In genomic region chr2:241615522-241616052, GRCh38 we compare ENCODE assay signal across 22 cellular contexts. TPM values are rescaled to one million over a fixed set of nuclear protein-coding genes. Genes with fewer than 3 reads are reported as not detected.
DNase-seq lines count a peak whose midpoint lies in the region; ATAC-seq and TF ChIP-seq lines count a peak whose summit lies in the region.
"Had no signal": no experiment of that assay in that cellular context is flagged by ENCODE, and none has a peak within 500 bp of the region (broad histone marks: within the 10 kb centered on the region; RNA-seq: fewer than 3 reads in every experiment).

No MANE protein-coding gene starts in this region.

- peak overlapping the region; percentile 57 for H3K27ac Mint-ChIP-seq in T-helper 2 cell treated with Interferon-gamma antibody and Interleukin-4, amounts not matched to agents 5 μg/mL and 100 μg/mL, for 36 hours
- H3K27ac Mint-ChIP-seq in activated T-helper 2 cell treated with anti-CD3 and anti-CD28 coated beads, Interferon-gamma antibody, Interleukin-2, Interleukin-4, amounts not matched to agents 10 μg/mL and 5 μg/mL and 100 μg/mL, durations not matched to agents 14 hours and 24 hours and 36 hours = peak overlapping the region; percentile 44
- H3K27ac Mint-ChIP-seq in stimulated activated naive B cell treated with anti-CD40 and anti-IgM and Interleukin-4, amounts not matched to agents 10 μg/mL and 1 μg/mL and 100 μg/mL, for 72 hours = peak overlapping the region; percentile 79

- no peaks in the 10 kb centered on the region for H3K27me3 Mint-ChIP-seq in T-helper 2 cell treated with Interferon-gamma antibody and Interleukin-4, amounts not matched to agents 5 μg/mL and 100 μg/mL, for 36 hours (ENCODE audit: low read depth)
- no peaks in the 10 kb centered on the region for H3K27me3 Mint-ChIP-seq in activated T-helper 2 cell treated with anti-CD3 and anti-CD28 coated beads, Interferon-gamma antibody, Interleukin-2, Interleukin-4, amounts not matched to agents 10 μg/mL and 5 μg/mL and 100 μg/mL, durations not matched to agents 14 hours and 24 hours and 36 hours (ENCODE audit: low read depth)
- no peaks in the 10 kb centered on the region for H3K27me3 Mint-ChIP-seq in stimulated activated naive B cell treated with anti-CD40 and anti-IgM and Interleukin-4, amounts not matched to agents 10 μg/mL and 1 μg/mL and 100 μg/mL, for 72 hours

- H3K27ac ChIP-seq in right atrium auricular region = peak overlapping the region; percentile 59 to 67
- H3K27ac ChIP-seq: body of pancreas, foreskin keratinocyte, tibial nerve had no signal

- intact Hi-C loops in left ventricle myocardium superior (cut with micrococcal nuclease) = no loop called here
- intact Hi-C loops in activated T-helper 2 cell treated with anti-CD3 and anti-CD28 coated beads, Interferon-gamma antibody, Interleukin-2, Interleukin-4, amounts not matched to agents 10 μg/mL and 5 μg/mL and 100 μg/mL, durations not matched to agents 14 hours and 24 hours and 36 hours (cut with micrococcal nuclease) = loop anchor here (2.0 kb wide), 1 partner anchor 21 kb away; the partner anchor contains the start of genes ATG4B and THAP4

- H3K4me3 Mint-ChIP-seq in T-helper 2 cell treated with Interferon-gamma antibody and Interleukin-4, amounts not matched to agents 5 μg/mL and 100 μg/mL, for 36 hours = peak overlapping the region; percentile 67
- peak overlapping the region; percentile 6 for H3K4me3 Mint-ChIP-seq in activated T-helper 2 cell treated with anti-CD3 and anti-CD28 coated beads, Interferon-gamma antibody, Interleukin-2, Interleukin-4, amounts not matched to agents 10 μg/mL and 5 μg/mL and 100 μg/mL, durations not matched to agents 14 hours and 24 hours and 36 hours (ENCODE audit: low read depth)
- H3K4me3 Mint-ChIP-seq in stimulated activated naive B cell treated with anti-CD40 and anti-IgM and Interleukin-4, amounts not matched to agents 10 μg/mL and 1 μg/mL and 100 μg/mL, for 72 hours = peak overlapping the region in 1 of 2 donors; percentile 62

- H3K36me3 ChIP-seq in right atrium auricular region = no peaks in the 10 kb centered on the region

- no peak for TF ChIP-seq CTCF in right atrium auricular region (IDR thresholded peaks at IDR 0.05)

- no peak for ATAC-seq in left ventricle myocardium superior
- no peak for ATAC-seq in stimulated activated naive B cell treated with anti-CD40 and anti-IgM and Interleukin-4, amounts not matched to agents 10 μg/mL and 1 μg/mL and 100 μg/mL, for 72 hours (replicated peaks)
- ATAC-seq: body of pancreas, foreskin keratinocyte had no signal

- no peaks in the 10 kb centered on the region for H3K27me3 ChIP-seq in right atrium auricular region
- H3K27me3 ChIP-seq: body of pancreas, foreskin keratinocyte, stomach, tibial nerve had no signal

- peaks cover 16% of the 10 kb centered on the region for H3K4me1 Mint-ChIP-seq in T-helper 2 cell treated with Interferon-gamma antibody and Interleukin-4, amounts not matched to agents 5 μg/mL and 100 μg/mL, for 36 hours (ENCODE audit: low read depth)
- H3K4me1 Mint-ChIP-seq in activated T-helper 2 cell treated with anti-CD3 and anti-CD28 coated beads, Interferon-gamma antibody, Interleukin-2, Interleukin-4, amounts not matched to agents 10 μg/mL and 5 μg/mL and 100 μg/mL, durations not matched to agents 14 hours and 24 hours and 36 hours (ENCODE audit: low read depth) = peaks cover 30% of the 10 kb centered on the region
- H3K4me1 Mint-ChIP-seq in stimulated activated naive B cell treated with anti-CD40 and anti-IgM and Interleukin-4, amounts not matched to agents 10 μg/mL and 1 μg/mL and 100 μg/mL, for 72 hours = peaks cover 26 to 34% of the 10 kb centered on the region in 2 donors

- H3K4me1 ChIP-seq in right atrium auricular region = peaks cover 0 to 48% of the 10 kb centered on the region in 2 donors
- H3K4me1 ChIP-seq: foreskin keratinocyte had no signal

- no peaks in the 10 kb centered on the region for H3K9me3 Mint-ChIP-seq in T-helper 2 cell treated with Interferon-gamma antibody and Interleukin-4, amounts not matched to agents 5 μg/mL and 100 μg/mL, for 36 hours
- peaks cover 4% of the 10 kb centered on the region for H3K9me3 Mint-ChIP-seq in activated T-helper 2 cell treated with anti-CD3 and anti-CD28 coated beads, Interferon-gamma antibody, Interleukin-2, Interleukin-4, amounts not matched to agents 10 μg/mL and 5 μg/mL and 100 μg/mL, durations not matched to agents 14 hours and 24 hours and 36 hours
- peaks cover 6 to 13% of the 10 kb centered on the region in 2 donors for H3K9me3 Mint-ChIP-seq in stimulated activated naive B cell treated with anti-CD40 and anti-IgM and Interleukin-4, amounts not matched to agents 10 μg/mL and 1 μg/mL and 100 μg/mL, for 72 hours

- H3K36me3 Mint-ChIP-seq in T-helper 2 cell treated with Interferon-gamma antibody and Interleukin-4, amounts not matched to agents 5 μg/mL and 100 μg/mL, for 36 hours (ENCODE audit: low read depth) = peaks cover 16% of the 10 kb centered on the region
- H3K36me3 Mint-ChIP-seq in activated T-helper 2 cell treated with anti-CD3 and anti-CD28 coated beads, Interferon-gamma antibody, Interleukin-2, Interleukin-4, amounts not matched to agents 10 μg/mL and 5 μg/mL and 100 μg/mL, durations not matched to agents 14 hours and 24 hours and 36 hours (ENCODE audit: low read depth) = peaks cover 45% of the 10 kb centered on the region
- H3K36me3 Mint-ChIP-seq in stimulated activated naive B cell treated with anti-CD40 and anti-IgM and Interleukin-4, amounts not matched to agents 10 μg/mL and 1 μg/mL and 100 μg/mL, for 72 hours = peaks cover 20 to 50% of the 10 kb centered on the region in 2 donors

- no peak overlapping the region for H3K4me3 ChIP-seq in right atrium auricular region
- H3K4me3 ChIP-seq: body of pancreas, smooth muscle cell, tibial nerve had no signal

- no peaks in the 10 kb centered on the region for H3K9me3 ChIP-seq in right atrium auricular region
- H3K9me3 ChIP-seq: body of pancreas, stomach, tibial nerve had no signal

- no peak for DNase-seq in T-helper 2 cell treated with Interferon-gamma antibody and Interleukin-4, amounts not matched to agents 5 μg/mL and 100 μg/mL, for 36 hours (ENCODE audit: low spot score)
- DNase-seq in T-helper 2 cell (no peak), right atrium auricular region (ENCODE audit: low spot score) (no peak), left ventricle myocardium superior (no peak), retina (no peak), NCI-H146 treated with DMSO at 0.1 percent for 48 hours (lab: John Stamatoyannopoulos, UW; ENCODE audit: unreplicated experiment) (no peak)
- DNase-seq in activated T-helper 2 cell treated with anti-CD3 and anti-CD28 coated beads, Interferon-gamma antibody, Interleukin-2, Interleukin-4, amounts not matched to agents 10 μg/mL and 5 μg/mL and 100 μg/mL, durations not matched to agents 14 hours and 24 hours and 36 hours (ENCODE audit: low spot score) = no peak
- DNase-seq in stimulated activated naive B cell treated with anti-CD40 and anti-IgM and Interleukin-4, amounts not matched to agents 10 μg/mL and 1 μg/mL and 100 μg/mL, for 72 hours = no peak
- DNase-seq: activated CD4-positive, alpha-beta T cell treated with anti-CD3 and anti-CD28 coated beads, Interleukin-2, amount 50 U/mL, for 1 hour; activated T-cell treated with anti-CD3 and anti-CD28 coated beads for 4 hours; body of pancreas; effector CD8-positive, alpha-beta T cell; foreskin keratinocyte; GOT3; Karpas-422; MV-4-11; NCI-H1694 treated with DMSO at 0.1 percent for 48 hours; stimulated activated CD4-positive, alpha-beta T cell treated with anti-CD3 and anti-CD28 coated beads, Interleukin-2, amount 100 ng/mL, for 48 hours; stomach; SW 1271 had no signal

RNA-seq across cellular contexts. Expression of gene THAP4, which starts 21.4 kb away (rescaled TPM):
- total RNA-seq in right atrium auricular region (10 to 100 TPM; 76.8 to 94.7 TPM), left ventricle myocardium superior (84.5 TPM)
- 48.7 and 53.3 TPM in 2 replicates for total RNA-seq in activated T-helper 2 cell treated with anti-CD3 and anti-CD28 coated beads, Interferon-gamma antibody, Interleukin-2, Interleukin-4, amounts not matched to agents 10 μg/mL and 5 μg/mL and 100 μg/mL, durations not matched to agents 14 hours and 24 hours and 36 hours

RNA-seq across cellular contexts. Expression of gene ATG4B, which starts 21.9 kb away (rescaled TPM):
- total RNA-seq in right atrium auricular region (10 to 100 TPM; 47.8 to 53.0 TPM), left ventricle myocardium superior (42.3 TPM)
- total RNA-seq in activated T-helper 2 cell treated with anti-CD3 and anti-CD28 coated beads, Interferon-gamma antibody, Interleukin-2, Interleukin-4, amounts not matched to agents 10 μg/mL and 5 μg/mL and 100 μg/mL, durations not matched to agents 14 hours and 24 hours and 36 hours = 117 TPM in 2 replicates

RNA-seq across cellular contexts. Expression of gene BOK, which starts 57.0 kb away (rescaled TPM):
- total RNA-seq in right atrium auricular region (10 to 100 TPM; 11.2 to 25.7 TPM), left ventricle myocardium superior (3.6 TPM)
- total RNA-seq in activated T-helper 2 cell treated with anti-CD3 and anti-CD28 coated beads, Interferon-gamma antibody, Interleukin-2, Interleukin-4, amounts not matched to agents 10 μg/mL and 5 μg/mL and 100 μg/mL, durations not matched to agents 14 hours and 24 hours and 36 hours = 0.16 and 0.27 TPM in 2 replicates
